Comparison of ENCODE assay signal across 8 cellular contexts in genomic region chr4:2754848-2755820, GRCh38. TPM values are rescaled to one million over a fixed set of nuclear protein-coding genes. Genes with fewer than 3 reads are reported as not detected.
DNase-seq lines count a peak whose midpoint lies in the region; ATAC-seq and TF ChIP-seq lines count a peak whose summit lies in the region.

No MANE protein-coding gene starts in this region.

- H3K9me3 ChIP-seq in HUES64 (ENCODE audit: insufficient read depth, low read depth, low read length) (no peaks in the 10 kb centered on the region), mucosa of rectum (ENCODE audit: control insufficient read depth in 2 of 2, low read length in 2 of 2) (no peaks in the 10 kb centered on the region)

- peak overlapping the region; percentile 79 for H3K4me3 Mint-ChIP-seq in central memory CD8-positive, alpha-beta T cell

- no peaks in the 10 kb centered on the region for H3K27me3 Mint-ChIP-seq in central memory CD8-positive, alpha-beta T cell

- no peaks in the 10 kb centered on the region for H3K36me3 ChIP-seq in HUES64 (ENCODE audit: insufficient read depth, low read length)
- peaks cover 0 to 3% of the 10 kb centered on the region in 2 donors for H3K36me3 ChIP-seq in mucosa of rectum (ENCODE audit: control insufficient read depth in 2 of 2, insufficient read depth in 2 of 2, low read length in 2 of 2)

- no peak for TF ChIP-seq CTCF in 22Rv1 (IDR thresholded peaks at IDR 0.05)

- H3K27ac Mint-ChIP-seq in central memory CD8-positive, alpha-beta T cell (ENCODE audit: low read depth) = peak overlapping the region; percentile 79

- H3K36me3 Mint-ChIP-seq in central memory CD8-positive, alpha-beta T cell (ENCODE audit: insufficient read depth) = peaks cover 12% of the 10 kb centered on the region

- H3K9ac ChIP-seq in HUES64 (ENCODE audit: low read depth, low read length) (peak overlapping the region; percentile 84), mucosa of rectum (ENCODE audit: low read depth in 1 of 2, low read length in 2 of 2) (peak overlapping the region; percentile 74 to 94)

- H3K27ac ChIP-seq in 22Rv1 (peak overlapping the region; percentile 90), HUES64 (ENCODE audit: low read depth, low read length) (no peak overlapping the region), mucosa of rectum (ENCODE audit: low read depth in 2 of 2, low read length in 2 of 2) (peak overlapping the region; percentile 93 to 96)

- peaks cover 26% of the 10 kb centered on the region for H3K4me1 Mint-ChIP-seq in central memory CD8-positive, alpha-beta T cell

- H3K9me3 Mint-ChIP-seq in central memory CD8-positive, alpha-beta T cell = no peaks in the 10 kb centered on the region

- H3K4me3 ChIP-seq in HUES64 (ENCODE audit: low read length) (peak overlapping the region; percentile 88), mucosa of rectum (ENCODE audit: low read length in 2 of 2) (peak overlapping the region; percentile 73 to 90)

- H3K4me1 ChIP-seq in HUES64 (ENCODE audit: insufficient read depth, low read length) (peaks cover 3% of the 10 kb centered on the region; the same call in 1 of the 2 replicates), mucosa of rectum (ENCODE audit: control insufficient read depth in 2 of 2, insufficient read depth in 2 of 2, low read length in 2 of 2) (peaks cover 29 to 40% of the 10 kb centered on the region in 2 donors)

- H3K27me3 ChIP-seq in HUES64 (ENCODE audit: insufficient read depth, low read length) (no peaks in the 10 kb centered on the region), mucosa of rectum (ENCODE audit: control insufficient read depth in 2 of 2, insufficient read depth in 2 of 2, low read length in 2 of 2) (no peaks in the 10 kb centered on the region)

- DNase-seq in central memory CD8-positive, alpha-beta T cell (ENCODE audit: low spot score in 2 of 2) = no peak
- DNase-seq in NCI-H1105 (lab: John Stamatoyannopoulos, UW) = no peak
- no peak for DNase-seq in DMS 273 treated with DMSO at 0.1 percent for 48 hours (lab: John Stamatoyannopoulos, UW)
- DNase-seq in NCI-H1417 treated with DMSO at 0.1 percent for 48 hours (lab: John Stamatoyannopoulos, UW) = no peak

- 69% methylated on average over 23 of the region's 23 CpGs for WGBS in HUES64

- no peak for ATAC-seq in central memory CD8-positive, alpha-beta T cell (replicated peaks; ENCODE audit: extremely low read depth, poor library complexity, severe bottlenecking)
- no peak for ATAC-seq in GM21786 (IDR thresholded peaks at IDR 0.05; ENCODE audit: unreplicated experiment)

RNA-seq across cellular contexts. Expression of gene TNIP2, which starts 1.0 kb away (rescaled TPM):
- polyA plus RNA-seq in HUES64 (2013, experiment 1 of 2) = 27.5 TPM
- 26.4 TPM for polyA plus RNA-seq in HUES64 (2013, experiment 2 of 2)

RNA-seq across cellular contexts. Expression of gene SH3BP2, which starts 37.8 kb away (rescaled TPM):
- 11.2 TPM for polyA plus RNA-seq in HUES64 (2013, experiment 1 of 2)
- 14.6 TPM for polyA plus RNA-seq in HUES64 (2013, experiment 2 of 2)
